Comparison of ENCODE assay signal across 25 cellular contexts in genomic region chr9:18776836-18777820, GRCh38.
DNase-seq lines count a peak whose midpoint lies in the region; ATAC-seq and TF ChIP-seq lines count a peak whose summit lies in the region.
"Had no signal": no experiment of that assay in that cellular context is flagged by ENCODE, and none has a peak within 500 bp of the region (broad histone marks: within the 10 kb centered on the region; RNA-seq: fewer than 3 reads in every experiment).

No MANE protein-coding gene starts in this region.

- no peaks in the 10 kb centered on the region for H3K27me3 ChIP-seq in sigmoid colon
- H3K27me3 ChIP-seq: BE2C, MG63 had no signal

- no peak overlapping the region for H3K27ac ChIP-seq in sigmoid colon

- no peaks in the 10 kb centered on the region for H3K36me3 ChIP-seq in sigmoid colon
- H3K36me3 ChIP-seq: BE2C, HAP-1 had no signal

- H3K4me1 ChIP-seq in sigmoid colon = peaks cover 0 to 1% (median 0%) of the 10 kb centered on the region in 4 donors
- H3K4me1 ChIP-seq: BE2C had no signal

- ATAC-seq in Right ventricle myocardium inferior = no peak
- ATAC-seq in left cardiac atrium = no peak
- ATAC-seq in GM21526 (IDR thresholded peaks at IDR 0.05; ENCODE audit: low FRiP score, unreplicated experiment) = no peak
- ATAC-seq: GM23338, PC-3 had no signal

- no peak for TF ChIP-seq POLR2A in sigmoid colon (IDR thresholded peaks at IDR 0.05)

- peak overlapping the region in 2 of 3 experiments; percentile 43 to 63 for H3K27ac Mint-ChIP-seq in nephron
- H3K27ac Mint-ChIP-seq: CD14-positive monocyte, HFFc6 had no signal

- H3K9me3 Mint-ChIP-seq in nephron = no peaks in the 10 kb centered on the region
- H3K9me3 Mint-ChIP-seq: HFFc6 had no signal

- no peak for TF ChIP-seq CTCF in nephron (IDR thresholded peaks at IDR 0.05; ENCODE audit: unreplicated experiment in 3 of 3)
- TF ChIP-seq CTCF in sigmoid colon (IDR thresholded peaks at IDR 0.05) = no peak

- no peak for TF ChIP-seq EP300 in sigmoid colon (IDR thresholded peaks at IDR 0.05)

- H3K36me3 Mint-ChIP-seq in nephron (ENCODE audit: low read depth) = peaks cover 36% of the 10 kb centered on the region
- H3K36me3 Mint-ChIP-seq: CD14-positive monocyte; CD8-positive, alpha-beta memory T cell had no signal

- H3K4me3 ChIP-seq in sigmoid colon = no peak overlapping the region
- H3K4me3 ChIP-seq: GM23338, HAP-1, MG63 had no signal

- WGBS in sigmoid colon, 2 donors = 97% methylated on average over 73 of the region's 73 CpGs

- no peaks in the 10 kb centered on the region for H3K9me3 ChIP-seq in sigmoid colon
- H3K9me3 ChIP-seq: BE2C, HAP-1, MG63 had no signal

- no peaks in the 10 kb centered on the region for H3K27me3 Mint-ChIP-seq in nephron (ENCODE audit: low read depth)

- peaks cover 44% of the 10 kb centered on the region for H3K4me1 Mint-ChIP-seq in nephron
- H3K4me1 Mint-ChIP-seq: CD14-positive monocyte; CD8-positive, alpha-beta memory T cell; GM23338 had no signal

- intact Hi-C loops in Right ventricle myocardium inferior (cut with DNase I) = no loop called here
- intact Hi-C loops in left cardiac atrium (cut with DNase I) = no loop called here
- intact Hi-C loops in sigmoid colon (cut with DNase I) = loop anchor here (10.0 kb wide), 1 partner anchor 92 kb away; no protein-coding TSS in a partner anchor

- no peak overlapping the region for H3K4me3 Mint-ChIP-seq in nephron
- H3K4me3 Mint-ChIP-seq: CD14-positive monocyte; CD8-positive, alpha-beta memory T cell; GM23338; HFFc6 had no signal

- DNase-seq in Right ventricle myocardium inferior (ENCODE audit: missing footprints) (peak; percentile 70), left cardiac atrium (no peak), sigmoid colon (peak; percentile 64), retina (no peak), NCI-H1092 treated with DMSO at 0.1 percent for 48 hours (lab: John Stamatoyannopoulos, UW) (no peak)
- DNase-seq: 8988T; ACHN; BE2C; CD8-positive, alpha-beta memory T cell; DND-41; HFFc6; IMR-90; KG1; MG63; NCI-H2029; NCI-H446; NCI-H524 treated with DMSO at 0.1 percent for 48 hours; NK-92 treated with Interleukin-12 subunit alpha and Interleukin-12 subunit beta, amount 100 ng/mL, for 24 hours; PC-3; Right ventricle myocardium superior had no signal

Comparison
In these comparisons a context has a peak if more than half of its experiments do, and no peak if none do; other contexts are left out.
1. DNase-seq: peak in Right ventricle myocardium inferior (single experiment) and sigmoid colon (single experiment); none in left cardiac atrium (single experiment), retina (single experiment) and NCI-H1092 treated with DMSO at 0.1 percent for 48 hours (single experiment).